Comparison of ENCODE assay signal across 18 cellular contexts in the genomic region with DNA sequence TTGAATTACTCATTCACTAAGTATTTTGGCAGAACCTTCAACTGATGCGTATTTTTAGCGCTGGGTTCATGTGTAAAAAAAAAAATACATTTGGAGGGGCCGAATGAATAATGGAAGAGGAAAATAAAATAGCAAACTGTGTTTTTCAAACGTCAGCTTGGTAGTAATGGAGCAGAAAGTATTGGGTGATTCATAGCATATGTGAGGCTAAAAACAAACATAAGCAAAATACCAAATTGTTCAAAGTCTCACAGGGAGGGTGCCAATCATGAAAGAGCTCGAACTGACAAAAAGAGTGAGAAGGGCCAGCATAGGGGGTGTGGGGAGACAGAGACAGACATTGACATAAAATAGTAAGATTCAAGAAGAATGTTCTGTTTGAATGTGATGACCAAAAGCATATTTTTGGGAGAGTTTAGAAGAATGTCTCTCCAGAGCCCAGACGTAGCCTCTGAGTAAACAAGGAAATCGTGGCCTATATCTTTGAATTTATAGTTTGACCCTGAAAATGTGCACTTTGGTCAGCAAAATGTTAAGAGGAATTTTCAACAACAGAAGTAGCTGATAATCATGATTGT.
DNase-seq lines count a peak whose midpoint lies in the region; ATAC-seq and TF ChIP-seq lines count a peak whose summit lies in the region.
"Had no signal": no experiment of that assay in that cellular context is flagged by ENCODE, and none has a peak within 500 bp of the region (broad histone marks: within the 10 kb centered on the region; RNA-seq: fewer than 3 reads in every experiment).

No MANE protein-coding gene starts in this region.

- intact Hi-C loops in heart right ventricle (cut with DNase I): no loop called here
- intact Hi-C loops in right cardiac atrium (cut with DNase I): no loop called here

- no peak for DNase-seq in heart right ventricle
- no peak for DNase-seq in right cardiac atrium
- DNase-seq in amniotic epithelial cell (ENCODE audit: low read depth): peak; percentile 54
- DNase-seq in hepatic stellate cell (ENCODE audit: low spot score): peak; percentile 22
- DNase-seq in T-helper 9 cell: no peak
- no peak for DNase-seq in NCI-H2107 treated with DMSO at 0.1 percent for 48 hours (lab: John Stamatoyannopoulos, UW; ENCODE audit: unreplicated experiment)
- DNase-seq in MV-4-11 (lab: John Stamatoyannopoulos, UW): no peak
- DNase-seq: body of pancreas; CD8-positive, alpha-beta memory T cell; hippocampal formation; Karpas-422; midbrain; NCI-H510A; SIG-M5; T1000; transverse colon had no signal

- TF ChIP-seq CTCF in heart right ventricle (IDR thresholded peaks at IDR 0.05): no peak

- ATAC-seq in heart right ventricle (peak in 1 of 8 donors; percentile 11), right cardiac atrium (no peak), GM19467 (IDR thresholded peaks at IDR 0.05; ENCODE audit: unreplicated experiment) (no peak)
- ATAC-seq: body of pancreas, esophagus mucosa had no signal

- no peaks in the 10 kb centered on the region for H3K9me3 ChIP-seq in heart right ventricle
- no peaks in the 10 kb centered on the region for H3K9me3 ChIP-seq in right cardiac atrium (ENCODE audit: control insufficient read depth, low read length)
- H3K9me3 ChIP-seq: body of pancreas, transverse colon had no signal

- no peaks in the 10 kb centered on the region for H3K36me3 ChIP-seq in heart right ventricle
- H3K36me3 ChIP-seq: transverse colon had no signal

- H3K27ac ChIP-seq in heart right ventricle: peak overlapping the region in 6 of 10 donors; percentile 31 to 61 (median 40)
- no peak overlapping the region for H3K27ac ChIP-seq in right cardiac atrium (ENCODE audit: low read length)
- H3K27ac ChIP-seq: body of pancreas, transverse colon had no signal

- H3K4me3 ChIP-seq in heart right ventricle (no peak overlapping the region), right cardiac atrium (ENCODE audit: low read length) (no peak overlapping the region)
- H3K4me3 ChIP-seq: body of pancreas, transverse colon had no signal

- H3K27me3 ChIP-seq in heart right ventricle (no peaks in the 10 kb centered on the region), right cardiac atrium (ENCODE audit: control insufficient read depth, insufficient read depth) (no peaks in the 10 kb centered on the region)
- H3K27me3 ChIP-seq: body of pancreas, transverse colon had no signal

- WGBS in heart right ventricle, 2 donors: 65 to 70% methylated on average over 7 of the region's 7 CpGs
- 53% methylated on average over 7 of the region's 7 CpGs for WGBS in right cardiac atrium

- H3K4me1 ChIP-seq in heart right ventricle (peaks cover 0 to 31% (median 16%) of the 10 kb centered on the region in 9 donors), right cardiac atrium (ENCODE audit: control insufficient read depth, insufficient read depth, low read length) (no peaks in the 10 kb centered on the region)
- H3K4me1 ChIP-seq: body of pancreas had no signal

Comparison
In these comparisons a context has a peak if more than half of its experiments do, and no peak if none do; other contexts are left out.
1. DNase-seq: peak in amniotic epithelial cell (single experiment) and hepatic stellate cell (single experiment); none in heart right ventricle (0 of 2), right cardiac atrium (0 of 3), T-helper 9 cell (single experiment), NCI-H2107 treated with DMSO at 0.1 percent for 48 hours (single experiment) and MV-4-11 (single experiment).